ENCODE assay signal across 24 cellular contexts in genomic region chr1:9263276-9263855, GRCh38. TPM values are rescaled to one million over a fixed set of nuclear protein-coding genes. Genes with fewer than 3 reads are reported as not detected.
DNase-seq lines count a peak whose midpoint lies in the region; ATAC-seq, FAIRE-seq and TF ChIP-seq lines count a peak whose summit lies in the region.
"Had no signal": no experiment of that assay in that cellular context is flagged by ENCODE, and none has a peak within 500 bp of the region (broad histone marks: within the 10 kb centered on the region; RNA-seq: fewer than 3 reads in every experiment).

No MANE protein-coding gene starts in this region.

- H3K4me3 ChIP-seq in right lobe of liver (no peak overlapping the region), HepG2 (replicated peaks in 1 of 3; ENCODE audit: insufficient read depth in 1 of 3, low read depth in 2 of 3, low read length in 3 of 3) (no peak overlapping the region), H1 (ENCODE audit: extremely low read depth in 1 of 4, insufficient read depth in 2 of 4, low read depth in 3 of 4, low read length in 4 of 4) (no peak overlapping the region), osteoblast (ENCODE audit: insufficient read depth, low read length) (no peak overlapping the region), spleen (no peak overlapping the region)
- H3K4me3 ChIP-seq: A549, GM23338 had no signal

- H3K14ac ChIP-seq in H1 (ENCODE audit: insufficient read length) = no peak overlapping the region

- no peak overlapping the region; the same call in 1 of the 2 replicates for H2BK5ac ChIP-seq in H1 (ENCODE audit: low read depth, low read length)

- ATAC-seq in right lobe of liver = peak in 3 of 4 donors; percentile 4 to 11 (median 7)
- no peak for ATAC-seq in HepG2
- ATAC-seq in GM21526 (IDR thresholded peaks at IDR 0.05; ENCODE audit: low FRiP score, unreplicated experiment) = no peak
- ATAC-seq: A549, GM23338, HCT116 had no signal

- POLR2A ChIA-PET in HepG2 (lab: Yijun Ruan, JAX) = no interaction called here
- POLR2A ChIA-PET in H1 (lab: Charles Lee; ENCODE audit: partially characterized antibody) = interaction anchor here (0.8 to 1.1 kb wide), 2 partner anchors 13 to 62 kb away, joined by 3 read pairs; no protein-coding TSS in a partner anchor
- POLR2A ChIA-PET in RWPE1 (lab: Yijun Ruan, JAX; ENCODE audit: low non-redundant PET) = no interaction called here

- intact Hi-C loops in right lobe of liver (cut with DNase I) = no loop called here
- intact Hi-C loops in HepG2 (cut with micrococcal nuclease; ENCODE audit: unreplicated experiment) = no loop called here
- intact Hi-C loops in spleen (cut with DNase I; ENCODE audit: low total_unique reads) = no loop called here

- WGBS in right lobe of liver (ENCODE audit: insufficient coverage, low coverage, low lambda C conversion rate, missing lambda C conversion rate) = 93% methylated on average over 7 of the region's 26 CpGs
- 93% methylated on average over 11 of the region's 26 CpGs for WGBS in HepG2 (ENCODE audit: low lambda C conversion rate)
- WGBS in H1 (ENCODE audit: extremely low coverage in 1 of 2, insufficient coverage in 1 of 2, insufficient read length in 1 of 2, insufficient replicate concordance in 2 of 2, low coverage in 1 of 2, low lambda C conversion rate in 2 of 2, missing lambda C conversion rate in 1 of 2), 2 experiments = 88% methylated on average over 25 of the region's 26 CpGs; no CpG with 5 or more reads in 1 of the 2 experiments
- 93 to 97% (median 94%) methylated on average over 26 of the region's 26 CpGs for WGBS in spleen, 5 donors

- no peak overlapping the region for H3K23ac ChIP-seq in H1 (ENCODE audit: insufficient read length)

- H3K18ac ChIP-seq in H1 (ENCODE audit: extremely low read depth, low read length) = no peak overlapping the region

- H3K4me1 ChIP-seq in right lobe of liver (peaks cover 0 to 4% (median 0%) of the 10 kb centered on the region in 4 donors), HepG2 (ENCODE audit: insufficient read depth, low read length) (no peaks in the 10 kb centered on the region; the same call in 1 of the 2 replicates), H1 (replicated peaks in 1 of 4; ENCODE audit: control insufficient read depth in 3 of 4, insufficient read depth in 4 of 4, low read length in 3 of 4) (no peaks in the 10 kb centered on the region; a peak in 3 of 7 replicates), osteoblast (ENCODE audit: insufficient read depth, low read length) (no peaks in the 10 kb centered on the region), spleen (peaks cover 0 to 31% (median 4%) of the 10 kb centered on the region in 6 donors)
- H3K4me1 ChIP-seq: A549, Caco-2 had no signal

- no peak overlapping the region for H2AK5ac ChIP-seq in H1 (ENCODE audit: low read depth, low read length)

- no peak overlapping the region for H3K4ac ChIP-seq in H1 (replicated peaks; ENCODE audit: insufficient read length, low read depth, low read length)

- H4K8ac ChIP-seq in H1 (ENCODE audit: extremely low read depth, insufficient read depth, low read length) = peak overlapping the region; percentile 29; the same call in 1 of the 2 replicates

- DNase-seq in right lobe of liver (no peak), HepG2 (ENCODE audit: low spot score) (no peak), H1 (ENCODE audit: low read depth in 1 of 2, low spot score in 2 of 2) (no peak), osteoblast (ENCODE audit: insufficient read length, low spot score, missing footprints) (peak; percentile 77), spleen (peak; percentile 52), LoVo (ENCODE audit: low spot score) (no peak), RWPE1 (ENCODE audit: low spot score) (no peak)
- DNase-seq: AML-193; Caco-2; CD4-positive, alpha-beta T cell; DMS79; GDM1; H7; HFFc6 had no signal

- H3K79me2 ChIP-seq in HepG2 (ENCODE audit: insufficient read depth, low read length) (peaks cover 20% of the 10 kb centered on the region), H1 (ENCODE audit: control insufficient read depth in 1 of 2, insufficient read depth in 2 of 2, low read length in 2 of 2) (peaks cover 3 to 6% of the 10 kb centered on the region in 2 experiments; a peak in 2 of 4 replicates), osteoblast (ENCODE audit: insufficient read depth, low read length) (peaks cover 38% of the 10 kb centered on the region)

- peaks cover 3% of the 10 kb centered on the region for H3K79me1 ChIP-seq in H1 (ENCODE audit: low read depth, low read length)

- H4K5ac ChIP-seq in H1 (ENCODE audit: insufficient read length, low read depth, low read length) = no peak overlapping the region

- H3K9me3 ChIP-seq in right lobe of liver (no peaks in the 10 kb centered on the region), HepG2 (ENCODE audit: low read length) (no peaks in the 10 kb centered on the region), H1 (ENCODE audit: insufficient read depth in 2 of 2, low read depth in 1 of 2, low read length in 1 of 2) (peaks cover 3 to 20% of the 10 kb centered on the region in 2 experiments), osteoblast (ENCODE audit: low read depth, low read length) (no peaks in the 10 kb centered on the region), spleen (no peaks in the 10 kb centered on the region)

- no peak overlapping the region for H2BK120ac ChIP-seq in H1 (replicated peaks; ENCODE audit: low read depth, low read length)

- no peak overlapping the region for H4K91ac ChIP-seq in H1 (replicated peaks; ENCODE audit: insufficient read length, low read length)

- BruUV-seq in HepG2 (replicated peaks; lab: Mats Ljungman, UMichigan) = no TSS peak

- no peak overlapping the region for H2BK12ac ChIP-seq in H1 (ENCODE audit: low read depth, low read length)

- no peak for TF ChIP-seq POLR2A in right lobe of liver (IDR thresholded peaks at IDR 0.05)
- no peak for TF ChIP-seq POLR2A in HepG2 (IDR thresholded peaks at IDR 0.05; ENCODE audit: insufficient read depth in 1 of 2, low read depth in 2 of 2, low read length in 2 of 2)
- TF ChIP-seq POLR2A in H1 (IDR thresholded peaks at IDR 0.05; ENCODE audit: control extremely low read depth in 1 of 2, low read depth in 2 of 2, low read length in 2 of 2) = no peak
- no peak for TF ChIP-seq POLR2A in spleen (IDR thresholded peaks at IDR 0.05)

- TF ChIP-seq RAD21 in HepG2 (CRISPR knock-in tag; IDR thresholded peaks at IDR 0.05) (no peak), H1 (IDR thresholded peaks at IDR 0.05 in 1 of 2, conservative IDR thresholded peaks at IDR 0.05 in 1 of 2; ENCODE audit: low read depth in 2 of 2, low read length in 2 of 2) (no peak)

- H3K27ac ChIP-seq in right lobe of liver (no peak overlapping the region), HepG2 (ENCODE audit: extremely low read length, insufficient read depth, low read length) (no peak overlapping the region), H1 (ENCODE audit: low read depth, low read length) (no peak overlapping the region), osteoblast (ENCODE audit: low read depth, low read length) (no peak overlapping the region), spleen (no peak overlapping the region), RWPE1 (no peak overlapping the region)
- H3K27ac ChIP-seq: 22Rv1, A549, C4-2B, HL-60 had no signal

- no peak overlapping the region for H2AFZ ChIP-seq in HepG2 (ENCODE audit: low read length)
- H2AFZ ChIP-seq in H1 (ENCODE audit: low read length) = no peak overlapping the region
- H2AFZ ChIP-seq in osteoblast (ENCODE audit: low read length) = no peak overlapping the region
- H2AFZ ChIP-seq: GM23338 had no signal

- H3K36me3 ChIP-seq in right lobe of liver (peaks cover 15 to 62% (median 38%) of the 10 kb centered on the region in 4 donors), HepG2 (replicated peaks in 1 of 2; ENCODE audit: control insufficient read depth in 1 of 2, insufficient read depth in 2 of 2, low read length in 2 of 2) (peaks cover 2 to 9% of the 10 kb centered on the region in 2 experiments; a peak in 2 of 5 replicates), H1 (ENCODE audit: control insufficient read depth in 2 of 4, insufficient read depth in 4 of 4, low read length in 3 of 4) (peaks cover 0 to 2% (median 0%) of the 10 kb centered on the region in 4 experiments; a peak in 1 of 8 replicates), osteoblast (ENCODE audit: insufficient read depth, low read length) (peaks cover 12% of the 10 kb centered on the region), spleen (peaks cover 0 to 74% (median 42%) of the 10 kb centered on the region in 6 donors)

- no peak overlapping the region for H2BK20ac ChIP-seq in H1 (ENCODE audit: low read length)

- H3K27me3 ChIP-seq in right lobe of liver (no peaks in the 10 kb centered on the region), HepG2 (ENCODE audit: control insufficient read depth in 1 of 2, insufficient read depth in 2 of 2, low read length in 2 of 2) (no peaks in the 10 kb centered on the region), H1 (replicated peaks in 1 of 4; ENCODE audit: control insufficient read depth in 3 of 4, extremely low read depth in 1 of 4, insufficient read depth in 3 of 4, low read length in 3 of 4) (no peaks in the 10 kb centered on the region), osteoblast (ENCODE audit: insufficient read depth, low read length) (no peaks in the 10 kb centered on the region), spleen (replicated peaks in 1 of 7) (no peaks in the 10 kb centered on the region)

- H2BK15ac ChIP-seq in H1 (ENCODE audit: low read length) = no peak overlapping the region

- H3K23me2 ChIP-seq in H1 (ENCODE audit: low read depth, low read length) = peaks cover 7% of the 10 kb centered on the region

- H3K4me2 ChIP-seq in HepG2 (ENCODE audit: low read depth, low read length) = no peak overlapping the region
- H3K4me2 ChIP-seq in H1 (ENCODE audit: insufficient read depth in 1 of 2, low read depth in 2 of 2, low read length in 2 of 2) = no peak overlapping the region
- H3K4me2 ChIP-seq in osteoblast (ENCODE audit: insufficient read depth, low read length) = no peak overlapping the region
- H3K4me2 ChIP-seq: A549, GM23338 had no signal

- no peak overlapping the region for H3K56ac ChIP-seq in H1 (replicated peaks; ENCODE audit: insufficient read length, low read depth, low read length)

- TF ChIP-seq EP300 in HepG2 (IDR thresholded peaks at IDR 0.05; ENCODE audit: low read depth in 2 of 2, low read length in 2 of 2) (no peak), HepG2 (CRISPR knock-in tag; IDR thresholded peaks at IDR 0.05; ENCODE audit: borderline replicate concordance) (no peak), H1 (IDR thresholded peaks at IDR 0.05; ENCODE audit: borderline replicate concordance in 1 of 2, low read depth in 2 of 2, low read length in 2 of 2) (no peak)

- H3K9ac ChIP-seq in HepG2 (ENCODE audit: insufficient read depth, low read depth, low read length) (no peak overlapping the region), H1 (replicated peaks in 1 of 4; ENCODE audit: extremely low read depth in 1 of 4, low read depth in 3 of 4, low read length in 3 of 4) (no peak overlapping the region)

- in situ Hi-C loops in HepG2 (cut with HindIII; ENCODE audit: extremely low pct_ligation_motif_present, low pct_unique_long_range_greater_than_20kb) = no loop called here

- no peaks in the 10 kb centered on the region for H4K20me1 ChIP-seq in HepG2 (ENCODE audit: insufficient read depth, low read length)
- peaks cover 0 to 4% of the 10 kb centered on the region in 2 experiments for H4K20me1 ChIP-seq in H1 (replicated peaks in 1 of 2; ENCODE audit: control insufficient read depth in 1 of 2, insufficient read depth in 2 of 2, low read length in 2 of 2)
- peaks cover 21% of the 10 kb centered on the region for H4K20me1 ChIP-seq in osteoblast (ENCODE audit: insufficient read depth, low read length)

- CTCF ChIA-PET in HepG2 (lab: Yijun Ruan, JAX; ENCODE audit: low intra/inter-chr PET ratio, low total read pairs) = no interaction called here
- CTCF ChIA-PET in H1 (lab: Charles Lee; ENCODE audit: partially characterized antibody) = interaction anchor here (0.8 to 13.7 kb wide), 5 partner anchors 16 to 227 kb away, joined by 3 to 118 read pairs (median 4); no protein-coding TSS in a partner anchor
- CTCF ChIA-PET in RWPE1 (lab: Yijun Ruan, JAX) = interaction anchor here (0.5 kb wide), 1 partner anchor 13 kb away, joined by 4 read pairs; no protein-coding TSS in a partner anchor

- FAIRE-seq in HepG2 (lab: Jason Lieb, UNC) (no peak), H1 (lab: Jason Lieb, UNC) (no peak)
- FAIRE-seq: A549, D721Med, GM12892, GM18507 had no signal

- TF ChIP-seq CTCF in right lobe of liver (IDR thresholded peaks at IDR 0.05) (no peak), HepG2 (CRISPR knock-in tag; IDR thresholded peaks at IDR 0.05) (no peak), H1 (IDR thresholded peaks at IDR 0.05; ENCODE audit: control extremely low read depth in 1 of 3, insufficient read depth in 1 of 3, low read depth in 1 of 3, low read length in 3 of 3) (no peak), osteoblast (IDR thresholded peaks at IDR 0.05; ENCODE audit: extremely low read depth, low read depth, low read length) (no peak), spleen (IDR thresholded peaks at IDR 0.05 in 8 of 11, conservative IDR thresholded peaks at IDR 0.05 in 3 of 11) (no peak), RWPE1 (conservative IDR thresholded peaks at IDR 0.05; ENCODE audit: low read depth) (no peak)

RNA-seq across cellular contexts. Expression of gene H6PD, which starts 28.8 kb away (rescaled TPM):
- total RNA-seq in right lobe of liver (100 to 1,000 TPM; 102 to 158 (median 120) TPM), HepG2 (2016; rRNA removed; fragmentation: Illumina TruSeq; extraction: Trizol) (6.3 and 9.3 TPM in 2 replicates), osteoblast (45.1 and 51.4 TPM in 2 replicates), spleen (10 to 100 TPM; 32.1 to 55.3 (median 37.8) TPM)
- 0.79 and 0.81 TPM in 2 replicates for total RNA-seq in HepG2 (2016; cell fraction: cytosol; rRNA removed; fragmentation: Illumina TruSeq; extraction: Trizol; ENCODE audit: low read depth)
- 5.4 and 9.4 TPM in 2 replicates for total RNA-seq in HepG2 (2016; cell fraction: insoluble cytoplasmic fraction; rRNA removed; fragmentation: Illumina TruSeq; extraction: Trizol)
- total RNA-seq in HepG2 (2016; cell fraction: membrane; rRNA removed; fragmentation: Illumina TruSeq; extraction: Trizol) = 2.5 TPM in 2 replicates
- 10.0 and 12.1 TPM in 2 replicates for total RNA-seq in HepG2 (2016; cell fraction: nucleus; rRNA removed; fragmentation: Illumina TruSeq; extraction: Trizol)
- polyA plus RNA-seq in HepG2 (2011; rRNA removed) (14.1 and 21.5 TPM in 2 replicates), H1 (2011; rRNA removed) (3.6 and 5.0 TPM in 2 replicates), spleen (10 to 100 TPM in 1 of 3 donors, 1 to 10 TPM in 2; 4.5 to 13.9 (median 5.5) TPM)
- polyA plus RNA-seq in HepG2 (2011; cell fraction: cytosol; rRNA removed) = 13.3 and 14.5 TPM in 2 replicates
- polyA plus RNA-seq in HepG2 (2011; cell fraction: nucleus; rRNA removed) = 26.3 and 26.5 TPM in 2 replicates
- 10.8 and 11.1 TPM in 2 replicates for polyA plus RNA-seq in HepG2 (2012)
- 0.36 TPM in 2 replicates for polyA plus RNA-seq in HepG2 (2016; cell fraction: cytosol; fragmentation: Illumina TruSeq; extraction: Trizol; ENCODE audit: low read depth)
- 4.2 and 4.6 TPM in 2 replicates for polyA plus RNA-seq in HepG2 (2016; cell fraction: insoluble cytoplasmic fraction; fragmentation: Illumina TruSeq; extraction: Trizol; ENCODE audit: low read depth)
- polyA plus RNA-seq in HepG2 (2016; cell fraction: membrane; fragmentation: Illumina TruSeq; extraction: Trizol; ENCODE audit: low read depth) = 0.93 and 0.94 TPM in 2 replicates
- 15.4 and 16.8 TPM in 2 replicates for polyA plus RNA-seq in HepG2 (2016; cell fraction: nucleus; fragmentation: Illumina TruSeq; extraction: Trizol; ENCODE audit: insufficient read depth, low read depth)
- 2.9 and 31.0 TPM in 2 replicates for polyA minus RNA-seq in HepG2 (2011; rRNA and poly(A)+ RNA removed; ENCODE audit: low replicate concordance)
- polyA minus RNA-seq in HepG2 (2011; cell fraction: cytosol; rRNA and poly(A)+ RNA removed) = 14.3 and 18.7 TPM in 2 replicates
- 7.9 and 11.3 TPM in 2 replicates for polyA minus RNA-seq in HepG2 (2011; cell fraction: nucleus; rRNA and poly(A)+ RNA removed)
- total RNA-seq in H1 (2021; fragmentation: NEBNext Ultra II Directional; extraction: Animal tissue kit (Norgen Biotek cat#: 25700)) = 3.8 and 4.0 TPM in 2 replicates
- polyA plus RNA-seq in H1 (2011; cell fraction: cytosol; rRNA removed) = 3.7 TPM
- polyA plus RNA-seq in H1 (2011; cell fraction: nucleus; rRNA removed) = 6.8 TPM
- polyA plus RNA-seq in H1 (2012, experiment 1 of 2) = 3.3 to 5.0 TPM (median 3.8 TPM) in 4 replicates
- 3.4 TPM for polyA plus RNA-seq in H1 (2012, experiment 2 of 2)
- 5.8 TPM for polyA plus RNA-seq in H1 (2013, experiment 1 of 2)
- 4.7 TPM for polyA plus RNA-seq in H1 (2013, experiment 2 of 2)
- polyA minus RNA-seq in H1 (2011; rRNA and poly(A)+ RNA removed) = 3.8 and 3.9 TPM in 2 replicates
- 3.4 TPM for polyA minus RNA-seq in H1 (2011; cell fraction: cytosol; rRNA and poly(A)+ RNA removed)
- 3.4 TPM for polyA minus RNA-seq in H1 (2011; cell fraction: nucleus; rRNA and poly(A)+ RNA removed)

RNA-seq across cellular contexts. Expression of gene SPSB1, which starts 29.3 kb away (rescaled TPM):
- total RNA-seq in right lobe of liver = 100 to 1,000 TPM in 1 of 6 experiments, 10 to 100 TPM in 4, 1 to 10 TPM in 1; 7.7 to 121 (median 37.0) TPM
- 5.0 and 7.1 TPM in 2 replicates for total RNA-seq in HepG2 (2016; rRNA removed; fragmentation: Illumina TruSeq; extraction: Trizol)
- total RNA-seq in HepG2 (2016; cell fraction: cytosol; rRNA removed; fragmentation: Illumina TruSeq; extraction: Trizol; ENCODE audit: low read depth) = 2.4 and 2.5 TPM in 2 replicates
- 5.2 and 5.8 TPM in 2 replicates for total RNA-seq in HepG2 (2016; cell fraction: insoluble cytoplasmic fraction; rRNA removed; fragmentation: Illumina TruSeq; extraction: Trizol)
- 4.4 and 5.9 TPM in 2 replicates for total RNA-seq in HepG2 (2016; cell fraction: membrane; rRNA removed; fragmentation: Illumina TruSeq; extraction: Trizol)
- 4.3 and 4.4 TPM in 2 replicates for total RNA-seq in HepG2 (2016; cell fraction: nucleus; rRNA removed; fragmentation: Illumina TruSeq; extraction: Trizol)
- 8.0 and 10.9 TPM in 2 replicates for polyA plus RNA-seq in HepG2 (2011; rRNA removed)
- 8.1 and 8.5 TPM in 2 replicates for polyA plus RNA-seq in HepG2 (2011; cell fraction: cytosol; rRNA removed)
- polyA plus RNA-seq in HepG2 (2011; cell fraction: nucleus; rRNA removed) = 5.1 TPM in 2 replicates
- polyA plus RNA-seq in HepG2 (2012) = 4.0 and 7.7 TPM in 2 replicates
- polyA plus RNA-seq in HepG2 (2016; cell fraction: cytosol; fragmentation: Illumina TruSeq; extraction: Trizol; ENCODE audit: low read depth) = 1.9 and 2.2 TPM in 2 replicates
- polyA plus RNA-seq in HepG2 (2016; cell fraction: insoluble cytoplasmic fraction; fragmentation: Illumina TruSeq; extraction: Trizol; ENCODE audit: low read depth) = 7.3 and 7.8 TPM in 2 replicates
- 3.9 and 4.2 TPM in 2 replicates for polyA plus RNA-seq in HepG2 (2016; cell fraction: membrane; fragmentation: Illumina TruSeq; extraction: Trizol; ENCODE audit: low read depth)
- 3.9 and 4.4 TPM in 2 replicates for polyA plus RNA-seq in HepG2 (2016; cell fraction: nucleus; fragmentation: Illumina TruSeq; extraction: Trizol; ENCODE audit: insufficient read depth, low read depth)
- 9.2 and 17.1 TPM in 2 replicates for polyA minus RNA-seq in HepG2 (2011; rRNA and poly(A)+ RNA removed; ENCODE audit: low replicate concordance)
- polyA minus RNA-seq in HepG2 (2011; cell fraction: cytosol; rRNA and poly(A)+ RNA removed) = 3.6 and 6.4 TPM in 2 replicates
- 3.1 and 4.2 TPM in 2 replicates for polyA minus RNA-seq in HepG2 (2011; cell fraction: nucleus; rRNA and poly(A)+ RNA removed)
- 4.0 and 5.3 TPM in 2 replicates for total RNA-seq in H1 (2021; fragmentation: NEBNext Ultra II Directional; extraction: Animal tissue kit (Norgen Biotek cat#: 25700))
- polyA plus RNA-seq in H1 (2011; rRNA removed) = 6.4 and 8.2 TPM in 2 replicates
- 5.0 TPM for polyA plus RNA-seq in H1 (2011; cell fraction: cytosol; rRNA removed)
- 5.0 TPM for polyA plus RNA-seq in H1 (2011; cell fraction: nucleus; rRNA removed)
- 3.3 to 5.5 TPM (median 4.1 TPM) in 4 replicates for polyA plus RNA-seq in H1 (2012, experiment 1 of 2)
- polyA plus RNA-seq in H1 (2012, experiment 2 of 2) = 4.3 TPM
- polyA plus RNA-seq in H1 (2013, experiment 1 of 2) = 2.6 TPM
- 2.9 TPM for polyA plus RNA-seq in H1 (2013, experiment 2 of 2)
- polyA minus RNA-seq in H1 (2011; rRNA and poly(A)+ RNA removed) = 5.3 and 7.5 TPM in 2 replicates
- 4.0 TPM for polyA minus RNA-seq in H1 (2011; cell fraction: cytosol; rRNA and poly(A)+ RNA removed)
- 2.9 TPM for polyA minus RNA-seq in H1 (2011; cell fraction: nucleus; rRNA and poly(A)+ RNA removed)
- 14.7 and 23.2 TPM in 2 replicates for total RNA-seq in osteoblast
- 1 to 10 TPM; 2.4 to 7.9 (median 5.3) TPM for total RNA-seq in spleen
- polyA plus RNA-seq in spleen = 1 to 10 TPM; 1.3 to 3.4 (median 2.7) TPM

Comparison
In these comparisons a context has a peak if more than half of its experiments do, and no peak if none do; other contexts are left out.
1. ATAC-seq: peak in right lobe of liver (3 of 4); none in HepG2 (single experiment) and GM21526 (single experiment).
2. DNase-seq: peak in osteoblast (single experiment) and spleen (single experiment); none in right lobe of liver (0 of 3), HepG2 (single experiment), H1 (0 of 2), LoVo (single experiment) and RWPE1 (single experiment).